In the genomic region with DNA sequence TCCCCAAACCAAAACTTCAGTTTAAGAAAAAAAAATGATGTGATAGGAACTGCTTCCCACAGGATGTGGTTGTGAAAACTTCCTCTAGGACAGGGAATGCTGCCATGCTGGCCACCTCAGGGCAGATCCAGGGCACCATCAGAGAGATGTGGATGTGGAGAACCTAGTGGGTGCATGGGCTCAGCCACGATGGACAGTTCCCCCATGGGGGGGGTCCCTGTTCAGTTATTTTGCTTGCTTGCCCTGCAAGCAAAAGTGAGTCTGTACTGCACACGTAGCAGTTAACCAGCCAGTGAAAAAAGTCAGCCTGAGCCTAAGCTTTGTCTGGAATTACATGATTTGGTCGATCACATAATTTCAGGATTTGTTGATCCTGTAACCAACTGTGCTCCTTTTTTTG, we compare ENCODE assay signal across 13 cellular contexts. TPM values are rescaled to one million over a fixed set of nuclear protein-coding genes. Genes with fewer than 3 reads are reported as not detected.
DNase-seq lines count a peak whose midpoint lies in the region; ATAC-seq and TF ChIP-seq lines count a peak whose summit lies in the region.
"Had no signal": no experiment of that assay in that cellular context is flagged by ENCODE, and none has a peak within 500 bp of the region (broad histone marks: within the 10 kb centered on the region; RNA-seq: fewer than 3 reads in every experiment).

No MANE protein-coding gene starts in this region.

- no peak overlapping the region for H3K4me3 ChIP-seq in rectal smooth muscle tissue (ENCODE audit: low read length)
- H3K4me3 ChIP-seq in adrenal gland: no peak overlapping the region
- H3K4me3 ChIP-seq: spleen had no signal

- H3K36me3 ChIP-seq in rectal smooth muscle tissue (ENCODE audit: control insufficient read depth, insufficient read depth, low read length) (no peaks in the 10 kb centered on the region), adrenal gland (replicated peaks in 1 of 2) (no peaks in the 10 kb centered on the region)
- H3K36me3 ChIP-seq: spleen had no signal

- ATAC-seq in SK-N-SH treated with all-trans-retinoic acid at 6 μM for 48 hours (peak; percentile 7), left cardiac atrium (peak; percentile 45 to 50), GM18867 (IDR thresholded peaks at IDR 0.05; ENCODE audit: unreplicated experiment) (no peak)
- ATAC-seq: activated T-helper 17 cell treated with anti-CD3 and anti-CD28 coated beads, Interleukin-2, amount 50 U/mL, for 72 hours; PC-3; T-helper 17 cell had no signal

- 31 to 82% (median 54%) methylated on average over 2 to 3 of the region's 3 CpGs for WGBS in adrenal gland, 4 donors

- H3K9me3 ChIP-seq in adrenal gland (replicated peaks in 1 of 3): no peaks in the 10 kb centered on the region
- H3K9me3 ChIP-seq: spleen had no signal

- peaks cover 14% of the 10 kb centered on the region for H3K4me1 ChIP-seq in rectal smooth muscle tissue (ENCODE audit: control insufficient read depth, insufficient read depth, low read length)
- H3K4me1 ChIP-seq in adrenal gland (replicated peaks in 1 of 2): peaks cover 0 to 5% of the 10 kb centered on the region in 2 donors

- no peak for TF ChIP-seq CTCF in adrenal gland (IDR thresholded peaks at IDR 0.05)

- DNase-seq in AG20443 (ENCODE audit: low spot score): peak; percentile 34
- peak; percentile 33 for DNase-seq in left cardiac atrium
- no peak for DNase-seq in activated naive CD4-positive, alpha-beta T cell treated with Interleukin-2 at 50 U/mL for 16 hours
- DNase-seq in adrenal gland: no peak
- DNase-seq in inferior parietal cortex (ENCODE audit: extremely low spot score): no peak
- DNase-seq: activated CD4-positive, alpha-beta T cell treated with anti-CD3 and anti-CD28 coated beads for 48 hours; PC-3; spleen; T-helper 17 cell had no signal

- intact Hi-C loops in left cardiac atrium (cut with DNase I): no loop called here
- intact Hi-C loops in adrenal gland (cut with DNase I): no loop called here

- no peak for TF ChIP-seq POLR2A in adrenal gland (IDR thresholded peaks at IDR 0.05)

- H3K27ac ChIP-seq in rectal smooth muscle tissue (ENCODE audit: low read depth, low read length) (peak overlapping the region; percentile 8), adrenal gland (peak overlapping the region in 2 of 5 donors; percentile 14 to 58)
- H3K27ac ChIP-seq: spleen had no signal

- no peak overlapping the region for H3K9ac ChIP-seq in rectal smooth muscle tissue (ENCODE audit: low read length)

- H3K27me3 ChIP-seq in rectal smooth muscle tissue (ENCODE audit: control insufficient read depth, insufficient read depth, low read length) (no peaks in the 10 kb centered on the region), adrenal gland (no peaks in the 10 kb centered on the region)

TF ChIP-seq in SK-N-SH treated with all-trans-retinoic acid at 6 μM for 48 hours, 23 proteins besides CTCF, POLR2A, EP300 and RAD21 (continues in another document):
- no peak for TF ChIP-seq PATZ1 (CRISPR knock-in tag; IDR thresholded peaks at IDR 0.05; ENCODE audit: borderline replicate concordance)
- TF ChIP-seq, protein P1, sequence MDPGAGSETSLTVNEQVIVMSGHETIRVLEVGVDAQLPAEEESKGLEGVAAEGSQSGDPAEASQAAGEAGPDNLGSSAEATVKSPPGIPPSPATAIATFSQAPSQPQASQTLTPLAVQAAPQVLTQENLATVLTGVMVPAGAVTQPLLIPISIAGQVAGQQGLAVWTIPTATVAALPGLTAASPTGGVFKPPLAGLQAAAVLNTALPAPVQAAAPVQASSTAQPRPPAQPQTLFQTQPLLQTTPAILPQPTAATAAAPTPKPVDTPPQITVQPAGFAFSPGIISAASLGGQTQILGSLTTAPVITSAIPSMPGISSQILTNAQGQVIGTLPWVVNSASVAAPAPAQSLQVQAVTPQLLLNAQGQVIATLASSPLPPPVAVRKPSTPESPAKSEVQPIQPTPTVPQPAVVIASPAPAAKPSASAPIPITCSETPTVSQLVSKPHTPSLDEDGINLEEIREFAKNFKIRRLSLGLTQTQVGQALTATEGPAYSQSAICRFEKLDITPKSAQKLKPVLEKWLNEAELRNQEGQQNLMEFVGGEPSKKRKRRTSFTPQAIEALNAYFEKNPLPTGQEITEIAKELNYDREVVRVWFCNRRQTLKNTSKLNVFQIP (CRISPR knock-in tag; IDR thresholded peaks at IDR 0.05; ENCODE audit: borderline replicate concordance, low read depth): no peak
- TF ChIP-seq TCF4 (CRISPR knock-in tag; IDR thresholded peaks at IDR 0.05; ENCODE audit: borderline replicate concordance): no peak
- no peak for TF ChIP-seq ESRRG (CRISPR knock-in tag; IDR thresholded peaks at IDR 0.05)
- no peak for TF ChIP-seq ZNF565 (CRISPR knock-in tag; conservative IDR thresholded peaks at IDR 0.05; ENCODE audit: low read depth)
- no peak for TF ChIP-seq ZFP30 (CRISPR knock-in tag; IDR thresholded peaks at IDR 0.05)
- TF ChIP-seq CSDC2 (CRISPR knock-in tag; IDR thresholded peaks at IDR 0.05): peak; percentile 54; the same call in 1 of the 2 replicates
- TF ChIP-seq TSHZ2 (CRISPR knock-in tag; IDR thresholded peaks at IDR 0.05): no peak
- TF ChIP-seq OSR1 (CRISPR knock-in tag; IDR thresholded peaks at IDR 0.05): 0 out of 2 replicates have a peak, but pooled peaks have one; percentile 55
- TF ChIP-seq ZNF70 (CRISPR knock-in tag; IDR thresholded peaks at IDR 0.05): no peak
- no peak for TF ChIP-seq ZNF8 (CRISPR knock-in tag; IDR thresholded peaks at IDR 0.05)
- TF ChIP-seq PPARA (CRISPR knock-in tag; IDR thresholded peaks at IDR 0.05; ENCODE audit: borderline replicate concordance): no peak
- TF ChIP-seq ZC3H10 (CRISPR knock-in tag; IDR thresholded peaks at IDR 0.05): no peak
- TF ChIP-seq, protein P2, sequence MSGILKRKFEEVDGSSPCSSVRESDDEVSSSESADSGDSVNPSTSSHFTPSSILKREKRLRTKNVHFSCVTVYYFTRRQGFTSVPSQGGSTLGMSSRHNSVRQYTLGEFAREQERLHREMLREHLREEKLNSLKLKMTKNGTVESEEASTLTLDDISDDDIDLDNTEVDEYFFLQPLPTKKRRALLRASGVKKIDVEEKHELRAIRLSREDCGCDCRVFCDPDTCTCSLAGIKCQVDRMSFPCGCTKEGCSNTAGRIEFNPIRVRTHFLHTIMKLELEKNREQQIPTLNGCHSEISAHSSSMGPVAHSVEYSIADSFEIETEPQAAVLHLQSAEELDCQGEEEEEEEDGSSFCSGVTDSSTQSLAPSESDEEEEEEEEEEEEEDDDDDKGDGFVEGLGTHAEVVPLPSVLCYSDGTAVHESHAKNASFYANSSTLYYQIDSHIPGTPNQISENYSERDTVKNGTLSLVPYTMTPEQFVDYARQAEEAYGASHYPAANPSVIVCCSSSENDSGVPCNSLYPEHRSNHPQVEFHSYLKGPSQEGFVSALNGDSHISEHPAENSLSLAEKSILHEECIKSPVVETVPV (CRISPR knock-in tag; IDR thresholded peaks at IDR 0.05): no peak
- no peak for TF ChIP-seq CREB5 (CRISPR knock-in tag; IDR thresholded peaks at IDR 0.05; ENCODE audit: low read depth)

RNA-seq across cellular contexts. Expression of gene LAMB4, which starts 36.3 kb away (rescaled TPM):
- total RNA-seq in left cardiac atrium (under 1 TPM; 0.16 to 0.47 TPM), adrenal gland (1 to 10 TPM in 1 of 8 donors, under 1 TPM in 3, not detected in 4; 0.12 to 1.0 (median 0.24) TPM)
- polyA plus RNA-seq in adrenal gland: under 1 TPM in 2 of 3 donors, not detected in 1; 0.16 to 0.40 TPM
- total RNA-seq: activated T-helper 17 cell treated with anti-CD3 and anti-CD28 coated beads, Interleukin-2, amount 50 U/mL, for 72 hours; T-helper 17 cell had no signal

Comparison
In these comparisons a context has a peak if more than half of its experiments do, and no peak if none do; other contexts are left out.
1. DNase-seq: peak in AG20443 (single experiment) and left cardiac atrium (single experiment); none in activated naive CD4-positive, alpha-beta T cell treated with Interleukin-2 at 50 U/mL for 16 hours (single experiment), adrenal gland (0 of 7) and inferior parietal cortex (single experiment).